In genomic region chr16:50309527-50310307, GRCh38 we compare ENCODE assay signal across 1 cellular context.
TF ChIP-seq lines count a peak whose summit lies in the region.

No MANE protein-coding gene starts in this region.

TF ChIP-seq in HepG2, 621 proteins besides CTCF, POLR2A, EP300 and RAD21 (continued from another document and continues in another):
- TF ChIP-seq ZNF576 (CRISPR knock-in tag; IDR thresholded peaks at IDR 0.05) (no peak), TFDP2 (CRISPR knock-in tag; IDR thresholded peaks at IDR 0.05) (0 out of 2 replicates have a peak, but pooled peaks have one; percentile 17), ZSCAN12 (CRISPR knock-in tag; IDR thresholded peaks at IDR 0.05) (no peak), ZNF451 (CRISPR knock-in tag; IDR thresholded peaks at IDR 0.05) (no peak), ZNF263 (CRISPR knock-in tag; IDR thresholded peaks at IDR 0.05) (peak; percentile 15; the same call in 1 of the 2 replicates), PHF21A (CRISPR knock-in tag; IDR thresholded peaks at IDR 0.05) (0 out of 2 replicates have a peak, but pooled peaks have one; percentile 41), IKZF5 (CRISPR knock-in tag; IDR thresholded peaks at IDR 0.05) (no peak), HNF4A (CRISPR knock-in tag; IDR thresholded peaks at IDR 0.05) (peak; percentile 58; the same call in 1 of the 2 replicates), ZNF136 (CRISPR knock-in tag; IDR thresholded peaks at IDR 0.05; ENCODE audit: low read depth) (no peak), ZNF17 (CRISPR knock-in tag; IDR thresholded peaks at IDR 0.05) (no peak), SIN3B (IDR thresholded peaks at IDR 0.05; ENCODE audit: low read length) (no peak), ZFP90 (CRISPR knock-in tag; IDR thresholded peaks at IDR 0.05; ENCODE audit: borderline replicate concordance) (0 out of 2 replicates have a peak, but pooled peaks have one; percentile 53), KAT8 (CRISPR knock-in tag; IDR thresholded peaks at IDR 0.05) (0 out of 2 replicates have a peak, but pooled peaks have one; percentile 11), GZF1 (CRISPR knock-in tag; IDR thresholded peaks at IDR 0.05) (0 out of 2 replicates have a peak, but pooled peaks have one; percentile 37), ZBTB1 (CRISPR knock-in tag; IDR thresholded peaks at IDR 0.05; ENCODE audit: borderline replicate concordance) (no peak), ZFP82 (CRISPR knock-in tag; IDR thresholded peaks at IDR 0.05; ENCODE audit: borderline replicate concordance) (no peak), TIGD3 (CRISPR knock-in tag; IDR thresholded peaks at IDR 0.05; ENCODE audit: borderline replicate concordance) (no peak), NCOR1 (IDR thresholded peaks at IDR 0.05; ENCODE audit: borderline replicate concordance, low read length) (peak; percentile 46; the same call in 1 of the 2 replicates), ZNF781 (CRISPR knock-in tag; IDR thresholded peaks at IDR 0.05; ENCODE audit: borderline replicate concordance, not compliant biosample characterization) (no peak), ZNF703 (CRISPR knock-in tag; IDR thresholded peaks at IDR 0.05; ENCODE audit: borderline replicate concordance) (peak; percentile 53; the same call in 1 of the 2 replicates), SMAD1 (CRISPR knock-in tag; IDR thresholded peaks at IDR 0.05; ENCODE audit: borderline replicate concordance, low read depth) (peak; percentile 91; the same call in 1 of the 2 replicates), PTBP1 (IDR thresholded peaks at IDR 0.05; ENCODE audit: low read depth, low read length, poor library complexity, severe bottlenecking) (no peak), ZXDC (CRISPR knock-in tag; IDR thresholded peaks at IDR 0.05) (0 out of 2 replicates have a peak, but pooled peaks have one; percentile 12), ZNF782 (CRISPR knock-in tag; IDR thresholded peaks at IDR 0.05; ENCODE audit: borderline replicate concordance) (no peak), ZNF18 (CRISPR knock-in tag; IDR thresholded peaks at IDR 0.05; ENCODE audit: insufficient replicate concordance) (peak; percentile 50), TCF12 (IDR thresholded peaks at IDR 0.05) (no peak), TCF12 (CRISPR knock-in tag; IDR thresholded peaks at IDR 0.05) (no peak), NR2F2 (IDR thresholded peaks at IDR 0.05; ENCODE audit: borderline replicate concordance, low read depth) (peak; percentile 60), SKI (IDR thresholded peaks at IDR 0.05; ENCODE audit: partially characterized antibody) (peak; percentile 76), ZMYM2 (CRISPR knock-in tag; IDR thresholded peaks at IDR 0.05) (no peak), ZSCAN22 (CRISPR knock-in tag; IDR thresholded peaks at IDR 0.05) (no peak), ZFX (CRISPR knock-in tag; IDR thresholded peaks at IDR 0.05; ENCODE audit: low read depth) (peak; percentile 66; the same call in 1 of the 2 replicates), EED (CRISPR knock-in tag; IDR thresholded peaks at IDR 0.05) (0 out of 2 replicates have a peak, but pooled peaks have one; percentile 49), POLR2AphosphoS5 (IDR thresholded peaks at IDR 0.05; ENCODE audit: low read depth, low read length) (no peak), MIXL1 (CRISPR knock-in tag; IDR thresholded peaks at IDR 0.05) (no peak), ZMYM3 (CRISPR knock-in tag; IDR thresholded peaks at IDR 0.05) (peak; percentile 48; the same call in 1 of the 2 replicates), MBD4 (IDR thresholded peaks at IDR 0.05; ENCODE audit: borderline replicate concordance, low read length) (no peak), PRPF4 (IDR thresholded peaks at IDR 0.05; ENCODE audit: low read depth, low read length, poor library complexity, severe bottlenecking) (no peak), ZNF232 (CRISPR knock-in tag; IDR thresholded peaks at IDR 0.05; ENCODE audit: borderline replicate concordance) (no peak), HNF1B (CRISPR knock-in tag; IDR thresholded peaks at IDR 0.05) (no peak), ZBTB34 (CRISPR knock-in tag; IDR thresholded peaks at IDR 0.05) (0 out of 2 replicates have a peak, but pooled peaks have one; percentile 59), KDM2A (CRISPR knock-in tag; IDR thresholded peaks at IDR 0.05; ENCODE audit: borderline replicate concordance, low read depth) (peak; percentile 35), MTF2 (CRISPR knock-in tag; IDR thresholded peaks at IDR 0.05; ENCODE audit: borderline replicate concordance) (no peak), ZSCAN29 (CRISPR knock-in tag; conservative IDR thresholded peaks at IDR 0.05) (no peak), GATAD2A (CRISPR knock-in tag; IDR thresholded peaks at IDR 0.05) (0 out of 2 replicates have a peak, but pooled peaks have one; percentile 13), SP1 (IDR thresholded peaks at IDR 0.05) (no peak), SP1 (CRISPR knock-in tag; IDR thresholded peaks at IDR 0.05) (no peak), ERF (CRISPR knock-in tag; IDR thresholded peaks at IDR 0.05) (0 out of 2 replicates have a peak, but pooled peaks have one; percentile 19), ZNF883 (CRISPR knock-in tag; IDR thresholded peaks at IDR 0.05; ENCODE audit: not compliant biosample characterization) (peak; percentile 11), E2F5 (CRISPR knock-in tag; conservative IDR thresholded peaks at IDR 0.05) (no peak), ZHX1 (CRISPR knock-in tag; IDR thresholded peaks at IDR 0.05; ENCODE audit: low read depth) (peak; percentile 76; the same call in 1 of the 2 replicates), SAP130 (CRISPR knock-in tag; IDR thresholded peaks at IDR 0.05; ENCODE audit: low read depth) (peak; percentile 50), ZSCAN31 (CRISPR knock-in tag; IDR thresholded peaks at IDR 0.05; ENCODE audit: low read depth) (peak; percentile 8; the same call in 1 of the 2 replicates), HNRNPLL (IDR thresholded peaks at IDR 0.05; ENCODE audit: low read depth, low read length, poor library complexity, severe bottlenecking) (peak; percentile 14), ZNF83 (CRISPR knock-in tag; IDR thresholded peaks at IDR 0.05; ENCODE audit: borderline replicate concordance) (0 out of 2 replicates have a peak, but pooled peaks have one; percentile 47)
